Comparison of ENCODE assay signal across 33 cellular contexts in genomic region chr4:91957963-91958362, GRCh38.
"Had no signal": no experiment of that assay in that cellular context is flagged by ENCODE, and none has a peak within 500 bp of the region (broad histone marks: within the 10 kb centered on the region; RNA-seq: fewer than 3 reads in every experiment).

No MANE protein-coding gene starts in this region.

- ATAC-seq: activated CD8-positive, alpha-beta T cell treated with anti-CD3 and anti-CD28 coated beads for 36 hours; activated naive CD4-positive, alpha-beta T cell treated with anti-CD3 and anti-CD28 coated beads, Interleukin-2, amount 50 U/mL, for 72 hours; activated T-cell treated with anti-CD3 and anti-CD28 coated beads, Interleukin-2, amount 50 U/mL, for 4 hours; activated T-cell treated with anti-CD3 and anti-CD28 coated beads, Interleukin-2, amount 50 U/mL, for 72 hours; activated T-helper 17 cell treated with anti-CD3 and anti-CD28 coated beads, Interleukin-2, amount 50 U/mL, for 72 hours; body of pancreas had no signal

- H3K4me1 Mint-ChIP-seq: activated B cell treated with CpG ODN at 0.5 μM for 24 hours; activated CD4-positive, alpha-beta T cell treated with anti-CD3 and anti-CD28 coated beads, Interleukin-2, amount 10 ng/mL, durations not matched to agents 24 days and 14 days; activated naive CD8-positive, alpha-beta T cell treated with anti-CD3 and anti-CD28 coated beads for 36 hours; activated T-helper 17 cell treated with anti-CD3 and anti-CD28 coated beads, Interleukin-2, amount 50 U/mL, for 72 hours had no signal

- H3K27me3 Mint-ChIP-seq: activated B cell treated with CpG ODN at 0.5 μM for 24 hours; activated CD4-positive, alpha-beta memory T cell treated with anti-CD3 and anti-CD28 coated beads for 36 hours; activated CD4-positive, alpha-beta T cell treated with anti-CD3 and anti-CD28 coated beads, Interleukin-2, amount 10 ng/mL, durations not matched to agents 24 days and 14 days; activated CD8-positive, alpha-beta T cell treated with anti-CD3 and anti-CD28 coated beads for 36 hours; activated naive CD8-positive, alpha-beta T cell treated with anti-CD3 and anti-CD28 coated beads for 36 hours; activated T-helper 17 cell treated with anti-CD3 and anti-CD28 coated beads, Interleukin-2, amount 50 U/mL, for 72 hours had no signal

- H3K9me3 Mint-ChIP-seq: activated B cell treated with CpG ODN at 0.5 μM for 24 hours; activated CD4-positive, alpha-beta T cell treated with anti-CD3 and anti-CD28 coated beads, Interleukin-2, amount 10 ng/mL, durations not matched to agents 24 days and 14 days; T-helper 1 cell treated with Interleukin-12 subunit alpha and Interleukin-12 subunit beta and Interleukin-4 antibody, amounts not matched to agents 30 μg/mL and 1 μg/mL, for 36 hours had no signal

- H3K36me3 Mint-ChIP-seq: activated CD4-positive, alpha-beta memory T cell treated with anti-CD3 and anti-CD28 coated beads for 36 hours; activated naive CD4-positive, alpha-beta T cell treated with anti-CD3 and anti-CD28 coated beads, Interleukin-2, amount 50 U/mL, for 72 hours; activated naive CD8-positive, alpha-beta T cell treated with anti-CD3 and anti-CD28 coated beads for 36 hours had no signal

- H3K27me3 ChIP-seq: adrenal gland, body of pancreas, cardiac muscle cell had no signal

- H3K9me3 ChIP-seq: adrenal gland, body of pancreas had no signal

- H3K4me3 Mint-ChIP-seq: activated B cell treated with CpG ODN at 0.5 μM for 24 hours; activated CD4-positive, alpha-beta memory T cell treated with anti-CD3 and anti-CD28 coated beads for 36 hours; activated CD4-positive, alpha-beta T cell treated with anti-CD3 and anti-CD28 coated beads, Interleukin-2, amount 10 ng/mL, durations not matched to agents 24 days and 14 days; activated CD8-positive, alpha-beta T cell treated with anti-CD3 and anti-CD28 coated beads for 36 hours; activated naive CD4-positive, alpha-beta T cell treated with anti-CD3 and anti-CD28 coated beads for 36 hours; activated naive CD8-positive, alpha-beta T cell treated with anti-CD3 and anti-CD28 coated beads for 36 hours; activated T-cell treated with anti-CD3 and anti-CD28 coated beads, Interleukin-2, amount 50 U/mL, for 4 hours; activated T-cell treated with anti-CD3 and anti-CD28 coated beads, Interleukin-2, amount 50 U/mL, for 72 hours; activated T-helper 1 cell treated with anti-CD3 and anti-CD28 coated beads, Interleukin-12 subunit alpha, Interleukin-12 subunit beta, Interleukin-2, Interleukin-4 antibody, amounts not matched to agents 30 ng/mL and 10 ng/mL and 1 ng/mL, durations not matched to agents 14 hours and 24 hours and 36 hours; activated T-helper 17 cell treated with anti-CD3 and anti-CD28 coated beads, Interleukin-2, amount 50 U/mL, for 72 hours; T-helper 1 cell treated with Interleukin-12 subunit alpha and Interleukin-12 subunit beta and Interleukin-4 antibody, amounts not matched to agents 30 μg/mL and 1 μg/mL, for 36 hours; T-helper 2 cell treated with Interferon-gamma antibody and Interleukin-4, amounts not matched to agents 5 μg/mL and 100 μg/mL, for 36 hours had no signal

- H3K4me1 ChIP-seq: adrenal gland, body of pancreas had no signal

- DNase-seq: activated B cell treated with CpG ODN at 0.5 μM for 24 hours; activated CD4-positive, alpha-beta memory T cell treated with anti-CD3 and anti-CD28 coated beads for 36 hours; activated CD4-positive, alpha-beta T cell treated with anti-CD3 and anti-CD28 coated beads for 4 hours; activated CD4-positive, alpha-beta T cell treated with anti-CD3 and anti-CD28 coated beads, Interleukin-2, amount 10 ng/mL, durations not matched to agents 24 days and 14 days; activated CD4-positive, alpha-beta T cell treated with anti-CD3 and anti-CD28 coated beads, Interleukin-2, amount 50 U/mL, for 1 hour; activated CD4-positive, alpha-beta T cell treated with anti-CD3 and anti-CD28 coated beads, Interleukin-2, amount 50 U/mL, for 4 hours; activated CD4-positive, CD25-positive, alpha-beta regulatory T cell treated with anti-CD3 and anti-CD28 coated beads, Interleukin-2, amount 50 U/mL, for 72 hours; activated CD8-positive, alpha-beta memory T cell treated with anti-CD3 and anti-CD28 coated beads, Interleukin-2, amount 50 U/mL, for 4 hours; activated CD8-positive, alpha-beta T cell treated with anti-CD3 and anti-CD28 coated beads for 36 hours; activated effector memory CD4-positive, alpha-beta T cell treated with anti-CD3 and anti-CD28 coated beads, Interleukin-2, amount 50 U/mL, for 16 hours; activated gamma-delta T cell treated with Interleukin-2 at 50 U/mL for 16 hours; activated naive CD4-positive, alpha-beta T cell; activated naive CD4-positive, alpha-beta T cell treated with anti-CD3 and anti-CD28 coated beads for 36 hours; activated naive CD4-positive, alpha-beta T cell treated with anti-CD3 and anti-CD28 coated beads, Interleukin-2, amount 50 U/mL, for 16 hours; activated naive CD8-positive, alpha-beta T cell treated with anti-CD3 and anti-CD28 coated beads for 36 hours; activated T-cell treated with anti-CD3 and anti-CD28 coated beads for 4 hours; activated T-cell treated with anti-CD3 and anti-CD28 coated beads, Interleukin-2, amount 50 U/mL, for 1 hour; activated T-cell treated with anti-CD3 and anti-CD28 coated beads, Interleukin-2, amount 50 U/mL, for 4 hours; activated T-cell treated with anti-CD3 and anti-CD28 coated beads, Interleukin-2, amount 50 U/mL, for 72 hours; adrenal gland; aorta; body of pancreas; central memory CD4-positive, alpha-beta T cell; T-helper 1 cell; T-helper 2 cell; T-helper 9 cell; WERI-Rb-1 had no signal

- H3K36me3 ChIP-seq: adrenal gland, cardiac muscle cell, WERI-Rb-1 had no signal

- H3K27ac ChIP-seq: adrenal gland, body of pancreas, cardiac muscle cell, WERI-Rb-1 had no signal

- H3K27ac Mint-ChIP-seq: activated B cell treated with CpG ODN at 0.5 μM for 24 hours; activated CD4-positive, alpha-beta memory T cell treated with anti-CD3 and anti-CD28 coated beads for 36 hours; activated CD4-positive, alpha-beta T cell treated with anti-CD3 and anti-CD28 coated beads, Interleukin-2, amount 10 ng/mL, durations not matched to agents 24 days and 14 days; activated CD8-positive, alpha-beta T cell treated with anti-CD3 and anti-CD28 coated beads for 36 hours; activated naive CD4-positive, alpha-beta T cell treated with anti-CD3 and anti-CD28 coated beads for 36 hours; activated naive CD4-positive, alpha-beta T cell treated with anti-CD3 and anti-CD28 coated beads, Interleukin-2, amount 50 U/mL, for 72 hours; activated naive CD8-positive, alpha-beta T cell treated with anti-CD3 and anti-CD28 coated beads for 36 hours; activated T-cell treated with anti-CD3 and anti-CD28 coated beads, Interleukin-2, amount 50 U/mL, for 72 hours; activated T-helper 1 cell treated with anti-CD3 and anti-CD28 coated beads, Interleukin-12 subunit alpha, Interleukin-12 subunit beta, Interleukin-2, Interleukin-4 antibody, amounts not matched to agents 30 ng/mL and 10 ng/mL and 1 ng/mL, durations not matched to agents 14 hours and 24 hours and 36 hours; activated T-helper 17 cell treated with anti-CD3 and anti-CD28 coated beads, Interleukin-2, amount 50 U/mL, for 72 hours; T-helper 1 cell treated with Interleukin-12 subunit alpha and Interleukin-12 subunit beta and Interleukin-4 antibody, amounts not matched to agents 30 μg/mL and 1 μg/mL, for 36 hours; T-helper 2 cell treated with Interferon-gamma antibody and Interleukin-4, amounts not matched to agents 5 μg/mL and 100 μg/mL, for 36 hours had no signal

- H3K4me3 ChIP-seq: adrenal gland, body of pancreas, cardiac muscle cell had no signal
